In genomic region chr15:67991706-67992105, GRCh38 we compare ENCODE assay signal across 7 cellular contexts.
"Had no signal": no experiment of that assay in that cellular context is flagged by ENCODE, and none has a peak within 500 bp of the region (broad histone marks: within the 10 kb centered on the region; RNA-seq: fewer than 3 reads in every experiment).

No MANE protein-coding gene starts in this region.

- H3K36me3 Mint-ChIP-seq: IgD-negative memory B cell had no signal

- H3K4me3 Mint-ChIP-seq: GM23338, H9, HFFc6, IgD-negative memory B cell had no signal

- H3K9me3 Mint-ChIP-seq: GM23338, H9, HFFc6 had no signal

- H3K27ac ChIP-seq: HL-60 had no signal

- H3K4me1 Mint-ChIP-seq: GM23338, H9, IgD-negative memory B cell had no signal

- DNase-seq: H9, HCEC 1CT, HFFc6 had no signal

- H3K27ac Mint-ChIP-seq: GM23338, H9, HFFc6, IgD-negative memory B cell had no signal

- ATAC-seq: GM23338, HepG2 had no signal

- H3K4me3 ChIP-seq: GM23338 had no signal
